Comparison of ENCODE assay signal across 28 cellular contexts in genomic region chr5:180081481-180081880, GRCh38.
"Had no signal": no experiment of that assay in that cellular context is flagged by ENCODE, and none has a peak within 500 bp of the region (broad histone marks: within the 10 kb centered on the region; RNA-seq: fewer than 3 reads in every experiment).

No MANE protein-coding gene starts in this region.

- H3K27ac Mint-ChIP-seq: dendritic cell treated with granulocyte-macrophage colony-stimulating factor and Interleukin-4, amounts not matched to agents 40 ng/mL and 50 ng/mL, for 4 days; endodermal cell; natural killer cell treated with Interleukin-12 subunit alpha and Interleukin-12 subunit beta and Interleukin-15 and Interleukin-18, amount 100 ng/mL, for 72 hours; stimulated activated memory B cell treated with anti-CD40 and anti-IgM and Interleukin-4, amounts not matched to agents 10 μg/mL and 1 μg/mL and 100 μg/mL, for 72 hours; type B pancreatic cell had no signal

- H3K27me3 Mint-ChIP-seq: type B pancreatic cell had no signal

- H3K4me1 ChIP-seq: colonic mucosa, esophagus muscularis mucosa, foreskin keratinocyte, gastroesophageal sphincter, left ventricle myocardium inferior, psoas muscle, testis, tibial artery had no signal

- DNase-seq: colonic mucosa; effector CD8-positive, alpha-beta T cell; endodermal cell; foreskin keratinocyte; glutamatergic neuron; heart right ventricle; hippocampal formation; left cardiac atrium; left ventricle myocardium inferior; lower lobe of right lung; nucleus accumbens; psoas muscle; right cardiac atrium; spleen; stimulated activated CD4-positive, alpha-beta T cell treated with anti-CD3 and anti-CD28 coated beads, Interleukin-4, amount 100 ng/mL, for 4 hours; stimulated activated naive CD8-positive, alpha-beta T cell treated with anti-CD3 and anti-CD28 coated beads, Interleukin-15, Interleukin-2, amounts not matched to agents 100 U/mL and 50 U/mL, for 24 hours; testis; tibial artery had no signal

- FAIRE-seq: endothelial cell of umbilical vein, islet of Langerhans had no signal

- H3K4me3 Mint-ChIP-seq: dendritic cell treated with granulocyte-macrophage colony-stimulating factor and Interleukin-4, amounts not matched to agents 40 ng/mL and 50 ng/mL, for 4 days; endodermal cell; natural killer cell treated with Interleukin-12 subunit alpha and Interleukin-12 subunit beta and Interleukin-15 and Interleukin-18, amount 100 ng/mL, for 72 hours; neural crest cell; stimulated activated memory B cell treated with anti-CD40 and anti-IgM and Interleukin-4, amounts not matched to agents 10 μg/mL and 1 μg/mL and 100 μg/mL, for 72 hours; type B pancreatic cell had no signal

- H3K9me3 Mint-ChIP-seq: dendritic cell treated with granulocyte-macrophage colony-stimulating factor and Interleukin-4, amounts not matched to agents 40 ng/mL and 50 ng/mL, for 4 days; natural killer cell treated with Interleukin-12 subunit alpha and Interleukin-12 subunit beta and Interleukin-15 and Interleukin-18, amount 100 ng/mL, for 72 hours; neural crest cell; stimulated activated memory B cell treated with anti-CD40 and anti-IgM and Interleukin-4, amounts not matched to agents 10 μg/mL and 1 μg/mL and 100 μg/mL, for 72 hours; type B pancreatic cell had no signal

- H3K4me1 Mint-ChIP-seq: stimulated activated memory B cell treated with anti-CD40 and anti-IgM and Interleukin-4, amounts not matched to agents 10 μg/mL and 1 μg/mL and 100 μg/mL, for 72 hours had no signal

- H3K9me3 ChIP-seq: colonic mucosa, esophagus muscularis mucosa, gastroesophageal sphincter, heart right ventricle, left ventricle myocardium inferior, lower lobe of right lung, psoas muscle, spleen, testis, tibial artery had no signal

- H3K27ac ChIP-seq: colonic mucosa, esophagus muscularis mucosa, foreskin keratinocyte, gastroesophageal sphincter, heart right ventricle, left ventricle myocardium inferior, lower lobe of right lung, psoas muscle, skin epidermis, spleen, testis, tibial artery had no signal

- ATAC-seq: foreskin keratinocyte; gastroesophageal sphincter; heart right ventricle; left cardiac atrium; lower lobe of right lung; natural killer cell treated with Interleukin-12 subunit alpha and Interleukin-12 subunit beta and Interleukin-15 and Interleukin-18, amount 100 ng/mL, for 72 hours; psoas muscle; right cardiac atrium; stimulated activated memory B cell treated with anti-CD40 and anti-IgM and Interleukin-4, amounts not matched to agents 10 μg/mL and 1 μg/mL and 100 μg/mL, for 72 hours had no signal

- H3K27me3 ChIP-seq: colonic mucosa, testis had no signal

- H3K36me3 Mint-ChIP-seq: natural killer cell treated with Interleukin-12 subunit alpha and Interleukin-12 subunit beta and Interleukin-15 and Interleukin-18, amount 100 ng/mL, for 72 hours; stimulated activated memory B cell treated with anti-CD40 and anti-IgM and Interleukin-4, amounts not matched to agents 10 μg/mL and 1 μg/mL and 100 μg/mL, for 72 hours; type B pancreatic cell had no signal
